Comparison of ENCODE assay signal across 8 cellular contexts in the genomic region with DNA sequence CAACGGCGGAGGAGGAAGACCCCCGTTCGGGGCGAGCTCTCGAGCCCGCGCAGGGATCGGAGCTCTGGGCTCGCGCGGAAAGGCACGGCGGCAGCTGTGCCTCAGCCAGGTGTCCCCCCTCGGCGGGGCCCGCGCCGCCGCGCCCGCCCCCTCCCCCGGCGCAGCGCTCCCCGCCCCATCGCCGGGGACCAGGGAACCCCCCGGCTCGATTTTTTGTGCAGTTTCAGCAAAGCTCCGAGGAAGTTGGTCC.
DNase-seq lines count a peak whose midpoint lies in the region; ATAC-seq and TF ChIP-seq lines count a peak whose summit lies in the region.

No MANE protein-coding gene starts in this region.

- DNase-seq in MM.1S (no peak), SHP77 treated with DMSO at 0.1 percent for 48 hours (lab: John Stamatoyannopoulos, UW) (no peak), activated gamma-delta T cell treated with Interleukin-2 at 50 U/mL for 16 hours (no peak)
- no peak for DNase-seq in effector memory CD4-positive, alpha-beta T cell
- DNase-seq in natural killer cell treated with Interleukin-12 subunit alpha and Interleukin-12 subunit beta and Interleukin-15 and Interleukin-18, amount 100 ng/mL, for 72 hours (ENCODE audit: low spot score), result no peak

- H3K9me3 ChIP-seq in MM.1S (replicated peaks; ENCODE audit: insufficient read depth, low read length), result no peaks in the 10 kb centered on the region
- no peaks in the 10 kb centered on the region for H3K9me3 ChIP-seq in effector memory CD4-positive, alpha-beta T cell (ENCODE audit: control insufficient read depth, low read length)

- H3K79me2 ChIP-seq in MM.1S (ENCODE audit: low read length), result peaks cover 35% of the 10 kb centered on the region

- TF ChIP-seq CTCF in 22Rv1 (IDR thresholded peaks at IDR 0.05), result no peak
- TF ChIP-seq CTCF in MM.1S (IDR thresholded peaks at IDR 0.05; ENCODE audit: low read length), result no peak

- H3K4me1 Mint-ChIP-seq in natural killer cell treated with Interleukin-12 subunit alpha and Interleukin-12 subunit beta and Interleukin-15 and Interleukin-18, amount 100 ng/mL, for 72 hours (ENCODE audit: low read depth in 2 of 2), result peaks cover 53 to 61% of the 10 kb centered on the region in 2 donors

- peak overlapping the region; percentile 27; the same call in 1 of the 2 replicates for H2AFZ ChIP-seq in MM.1S (ENCODE audit: low read length)

- H3K36me3 Mint-ChIP-seq in natural killer cell treated with Interleukin-12 subunit alpha and Interleukin-12 subunit beta and Interleukin-15 and Interleukin-18, amount 100 ng/mL, for 72 hours, result peaks cover 4% of the 10 kb centered on the region

- peak overlapping the region; percentile 98 for H3K9ac ChIP-seq in MM.1S (ENCODE audit: low read length)

- ATAC-seq in GM19397 (IDR thresholded peaks at IDR 0.05; ENCODE audit: unreplicated experiment), result peak; percentile 3
- ATAC-seq in natural killer cell treated with Interleukin-12 subunit alpha and Interleukin-12 subunit beta and Interleukin-15 and Interleukin-18, amount 100 ng/mL, for 72 hours, result peak; percentile 5 to 20
- ATAC-seq in HG02870 (IDR thresholded peaks at IDR 0.05; ENCODE audit: unreplicated experiment), result no peak

- peak overlapping the region; percentile 60; the same call in 1 of the 2 replicates for H3K4me2 ChIP-seq in MM.1S (ENCODE audit: low read depth, low read length)

- H3K9me2 ChIP-seq in MM.1S (replicated peaks; ENCODE audit: insufficient read depth, low read length), result no peaks in the 10 kb centered on the region

- peak overlapping the region; percentile 77 for H3K4me3 ChIP-seq in MM.1S (ENCODE audit: low read length)
- H3K4me3 ChIP-seq in effector memory CD4-positive, alpha-beta T cell (ENCODE audit: insufficient read depth, low read depth, low read length, poor library complexity, severe bottlenecking), result peak overlapping the region; percentile 90

- H3K27me3 ChIP-seq in MM.1S (replicated peaks; ENCODE audit: insufficient read depth, low read length), result no peaks in the 10 kb centered on the region
- H3K27me3 ChIP-seq in effector memory CD4-positive, alpha-beta T cell (replicated peaks; ENCODE audit: control insufficient read depth, insufficient read depth, low read length, poor library complexity, severe bottlenecking), result peaks cover 21% of the 10 kb centered on the region

- H3K27ac ChIP-seq in 22Rv1, result peak overlapping the region; percentile 91
- H3K27ac ChIP-seq in MM.1S (ENCODE audit: low read length), result peak overlapping the region; percentile 97
- peak overlapping the region; percentile 99 for H3K27ac ChIP-seq in effector memory CD4-positive, alpha-beta T cell (ENCODE audit: insufficient read depth, low read length, poor library complexity, severe bottlenecking)

- peak overlapping the region; percentile 85 for H3K4me3 Mint-ChIP-seq in natural killer cell treated with Interleukin-12 subunit alpha and Interleukin-12 subunit beta and Interleukin-15 and Interleukin-18, amount 100 ng/mL, for 72 hours

- peaks cover 22% of the 10 kb centered on the region for H3F3A ChIP-seq in MM.1S (ENCODE audit: insufficient read depth, low read length)

- peaks cover 8 to 9% of the 10 kb centered on the region in 2 donors for H3K27me3 Mint-ChIP-seq in natural killer cell treated with Interleukin-12 subunit alpha and Interleukin-12 subunit beta and Interleukin-15 and Interleukin-18, amount 100 ng/mL, for 72 hours

- peaks cover 30% of the 10 kb centered on the region for H3K4me1 ChIP-seq in MM.1S (ENCODE audit: low read length)
- peaks cover 37% of the 10 kb centered on the region for H3K4me1 ChIP-seq in effector memory CD4-positive, alpha-beta T cell (ENCODE audit: control insufficient read depth, insufficient read depth, low read length, poor library complexity, severe bottlenecking)

- H3K9me3 Mint-ChIP-seq in natural killer cell treated with Interleukin-12 subunit alpha and Interleukin-12 subunit beta and Interleukin-15 and Interleukin-18, amount 100 ng/mL, for 72 hours, result no peaks in the 10 kb centered on the region

- H3K27ac Mint-ChIP-seq in natural killer cell treated with Interleukin-12 subunit alpha and Interleukin-12 subunit beta and Interleukin-15 and Interleukin-18, amount 100 ng/mL, for 72 hours, result peak overlapping the region; percentile 82 to 88

- H4K20me1 ChIP-seq in MM.1S (ENCODE audit: insufficient read depth, low read length), result no peaks in the 10 kb centered on the region

- H3K36me3 ChIP-seq in MM.1S (replicated peaks; ENCODE audit: insufficient read depth, low read length), result no peaks in the 10 kb centered on the region
- no peaks in the 10 kb centered on the region for H3K36me3 ChIP-seq in effector memory CD4-positive, alpha-beta T cell (ENCODE audit: control insufficient read depth, insufficient read depth, low read length)
